In genomic region chr7:126589068-126589684, GRCh38 we compare ENCODE assay signal across 20 cellular contexts.
DNase-seq lines count a peak whose midpoint lies in the region; ATAC-seq and TF ChIP-seq lines count a peak whose summit lies in the region.
"Had no signal": no experiment of that assay in that cellular context is flagged by ENCODE, and none has a peak within 500 bp of the region (broad histone marks: within the 10 kb centered on the region; RNA-seq: fewer than 3 reads in every experiment).

No MANE protein-coding gene starts in this region.

- no peak overlapping the region for H3K4me2 ChIP-seq in DND-41 (ENCODE audit: insufficient read depth, low read length)
- peak overlapping the region; percentile 40 for H3K4me2 ChIP-seq in PC-9

- H3K4me1 ChIP-seq in DND-41 (ENCODE audit: insufficient read depth, low read length) (peaks cover 15% of the 10 kb centered on the region), PC-9 (replicated peaks; ENCODE audit: insufficient read depth) (no peaks in the 10 kb centered on the region)
- H3K4me1 ChIP-seq: heart left ventricle, SJSA1 had no signal

- H3K27me3 ChIP-seq in DND-41 (ENCODE audit: insufficient read depth, low read length, poor library complexity) = no peaks in the 10 kb centered on the region
- H3K27me3 ChIP-seq in PC-9 (ENCODE audit: insufficient read depth, low read depth) = no peaks in the 10 kb centered on the region
- H3K27me3 ChIP-seq: heart left ventricle, SJSA1 had no signal

- CTCF ChIA-PET in PC-9 (lab: Charles Lee) = no interaction called here

- H3K4me3 ChIP-seq in DND-41 (ENCODE audit: low read depth in 1 of 2, low read length in 2 of 2) = no peak overlapping the region
- no peak overlapping the region for H3K4me3 ChIP-seq in NB4 (ENCODE audit: low read depth, low read length)
- H3K4me3 ChIP-seq in PC-9 = no peak overlapping the region
- H3K4me3 ChIP-seq: heart left ventricle, SJSA1 had no signal

- POLR2A ChIA-PET in PC-9 (lab: Charles Lee; ENCODE audit: unreplicated experiment) = no interaction called here

- peak; percentile 3 for TF ChIP-seq CTCF in DND-41 (IDR thresholded peaks at IDR 0.05; ENCODE audit: borderline replicate concordance, extremely low read depth, low read length, poor library complexity, severe bottlenecking)
- no peak for TF ChIP-seq CTCF in NB4 (IDR thresholded peaks at IDR 0.05; ENCODE audit: low read depth, low read length)
- no peak for TF ChIP-seq CTCF in PC-9 (conservative IDR thresholded peaks at IDR 0.05)

- no peaks in the 10 kb centered on the region for H3K9me2 ChIP-seq in PC-9 (ENCODE audit: insufficient read depth)

- H2AFZ ChIP-seq in DND-41 (ENCODE audit: low read depth, low read length) = peak overlapping the region; percentile 55
- no peak overlapping the region for H2AFZ ChIP-seq in PC-9

- BruUV-seq in PC-9 (replicated peaks; lab: Mats Ljungman, UMichigan) = no TSS peak

- TF ChIP-seq POLR2A in NB4 (IDR thresholded peaks at IDR 0.05; ENCODE audit: extremely low read depth, insufficient read length) = no peak

- H3K36me3 ChIP-seq in DND-41 (ENCODE audit: insufficient read depth, low read length) = no peaks in the 10 kb centered on the region
- H3K36me3 ChIP-seq in PC-9 (ENCODE audit: low read depth) = no peaks in the 10 kb centered on the region
- H3K36me3 ChIP-seq: heart left ventricle, SJSA1 had no signal

- H3K27ac ChIP-seq in DND-41 (ENCODE audit: low read length) (peak overlapping the region; percentile 77), PC-9 (no peak overlapping the region)
- H3K27ac ChIP-seq: heart left ventricle, SJSA1 had no signal

- DNase-seq in DND-41 (peak; percentile 55), NB4 (ENCODE audit: low read depth) (peak; percentile 40), PC-9 (peak in 1 of 2 experiments; percentile 51), islet precursor cell (peak; percentile 64), RPMI8226 (no peak), HuH-7 (ENCODE audit: low spot score) (no peak), left colon (no peak)
- DNase-seq: activated CD4-positive, CD25-positive, alpha-beta regulatory T cell; activated naive CD4-positive, alpha-beta T cell treated with anti-CD3 and anti-CD28 coated beads, Interleukin-2, amount 10 ng/mL, durations not matched to agents 7 days and 5 days; activated T-cell treated with anti-CD3 and anti-CD28 coated beads, Interleukin-2, amount 50 U/mL, for 4 hours; effector memory CD8-positive, alpha-beta T cell; GOT3; heart left ventricle; NCI-H187 treated with DMSO at 0.1 percent for 48 hours; OCI-M1; stimulated activated CD8-positive, alpha-beta memory T cell treated with anti-CD3 and anti-CD28 coated beads, Interleukin-4, amount 100 ng/mL, for 48 hours; substantia nigra; T-helper 2 cell had no signal

- H3K9ac ChIP-seq in DND-41 (ENCODE audit: low read depth, low read length) = peak overlapping the region; percentile 28; the same call in 1 of the 2 replicates

- H4K20me1 ChIP-seq in DND-41 (ENCODE audit: insufficient read depth, low read length) (no peaks in the 10 kb centered on the region), PC-9 (ENCODE audit: insufficient read depth) (no peaks in the 10 kb centered on the region)

- H3K79me2 ChIP-seq in DND-41 (ENCODE audit: insufficient read depth, low read length) (no peaks in the 10 kb centered on the region), PC-9 (ENCODE audit: low read depth) (no peaks in the 10 kb centered on the region)

- ATAC-seq in DND-41 (ENCODE audit: insufficient read depth, low read depth) (peak; percentile 81), GM21515 (IDR thresholded peaks at IDR 0.05; ENCODE audit: unreplicated experiment) (no peak), left colon (no peak)
- ATAC-seq: activated T-cell treated with anti-CD3 and anti-CD28 coated beads, Interleukin-2, amount 50 U/mL, for 4 hours; effector memory CD8-positive, alpha-beta T cell; heart left ventricle had no signal

- H3F3A ChIP-seq in PC-9 (ENCODE audit: insufficient read depth, low read depth) = no peaks in the 10 kb centered on the region

- intact Hi-C loops in PC-9 (cut with micrococcal nuclease; ENCODE audit: unreplicated experiment) = no loop called here
- intact Hi-C loops in left colon (cut with DNase I, micrococcal nuclease) = no loop called here

- H3K9me3 ChIP-seq in DND-41 (ENCODE audit: insufficient read depth, low read length, severe bottlenecking) = peaks cover 4% of the 10 kb centered on the region
- no peaks in the 10 kb centered on the region for H3K9me3 ChIP-seq in PC-9 (ENCODE audit: insufficient read depth, low read depth)
- H3K9me3 ChIP-seq: SJSA1 had no signal

Comparison
In these comparisons a context has a peak if more than half of its experiments do, and no peak if none do; other contexts are left out.
1. DNase-seq: peak in DND-41 (single experiment), NB4 (single experiment) and islet precursor cell (single experiment); none in RPMI8226 (single experiment), HuH-7 (single experiment) and left colon (0 of 2).